Comparison of ENCODE assay signal across 13 cellular contexts in genomic region chr9:114914139-114914538, GRCh38. TPM values are rescaled to one million over a fixed set of nuclear protein-coding genes. Genes with fewer than 3 reads are reported as not detected.
DNase-seq lines count a peak whose midpoint lies in the region; ATAC-seq, FAIRE-seq and TF ChIP-seq lines count a peak whose summit lies in the region.
"Had no signal": no experiment of that assay in that cellular context is flagged by ENCODE, and none has a peak within 500 bp of the region (broad histone marks: within the 10 kb centered on the region; RNA-seq: fewer than 3 reads in every experiment).

No MANE protein-coding gene starts in this region.

- H3K27ac ChIP-seq in left ventricle myocardium inferior (replicated peaks): no peak overlapping the region
- no peak overlapping the region for H3K27ac ChIP-seq in right cardiac atrium (ENCODE audit: low read length)
- H3K27ac ChIP-seq in H1 (ENCODE audit: low read depth, low read length): no peak overlapping the region
- H3K27ac ChIP-seq: BLaER1 treated with 17β-estradiol and CSF1 and Interleukin-3, amounts not matched to agents 10 nM and 100 nM; lower lobe of right lung; parathyroid adenoma had no signal

- DNase-seq in left ventricle myocardium inferior: no peak
- no peak for DNase-seq in right cardiac atrium
- DNase-seq in RPMI8226: peak; percentile 36
- no peak for DNase-seq in H1 (ENCODE audit: low read depth in 1 of 2, low spot score in 2 of 2)
- DNase-seq in NOMO-1 treated with DMSO at 0.1 percent for 48 hours (lab: John Stamatoyannopoulos, UW; ENCODE audit: unreplicated experiment): no peak
- DNase-seq in pons (ENCODE audit: low spot score): no peak
- no peak for DNase-seq in effector CD8-positive, alpha-beta T cell (lab: John Stamatoyannopoulos, UW)
- DNase-seq: lower lobe of right lung; stimulated activated CD4-positive, alpha-beta T cell treated with anti-CD3 and anti-CD28 coated beads, Interleukin-4, amount 100 ng/mL, for 24 hours had no signal

- H3K9ac ChIP-seq in H1 (replicated peaks in 1 of 4; ENCODE audit: extremely low read depth in 1 of 4, low read depth in 3 of 4, low read length in 3 of 4): no peak overlapping the region
- H3K9ac ChIP-seq: BLaER1 treated with 17β-estradiol and CSF1 and Interleukin-3, amounts not matched to agents 10 nM and 100 nM; parathyroid adenoma had no signal

- no peak overlapping the region for H2BK5ac ChIP-seq in H1 (ENCODE audit: low read depth, low read length)

- TF ChIP-seq RAD21 in H1 (IDR thresholded peaks at IDR 0.05 in 1 of 2, conservative IDR thresholded peaks at IDR 0.05 in 1 of 2; ENCODE audit: low read depth in 2 of 2, low read length in 2 of 2): peak; percentile 23 to 41; a peak in 3 of 4 replicates

- no peak overlapping the region for H2BK120ac ChIP-seq in H1 (replicated peaks; ENCODE audit: low read depth, low read length)

- no peak overlapping the region for H3K4me2 ChIP-seq in H1 (ENCODE audit: insufficient read depth in 1 of 2, low read depth in 2 of 2, low read length in 2 of 2)

- H2BK12ac ChIP-seq in H1 (ENCODE audit: low read depth, low read length): no peak overlapping the region

- H3K23ac ChIP-seq in H1 (ENCODE audit: insufficient read length): no peak overlapping the region

- no peaks in the 10 kb centered on the region for H3K23me2 ChIP-seq in H1 (ENCODE audit: low read depth, low read length)

- no peak overlapping the region for H3K14ac ChIP-seq in H1 (ENCODE audit: insufficient read length)

- no peaks in the 10 kb centered on the region for H3K79me1 ChIP-seq in H1 (ENCODE audit: low read depth, low read length)

- H3K27me3 ChIP-seq in left ventricle myocardium inferior (ENCODE audit: low read depth) (peaks cover 66% of the 10 kb centered on the region), right cardiac atrium (ENCODE audit: control insufficient read depth, insufficient read depth) (no peaks in the 10 kb centered on the region), H1 (replicated peaks in 1 of 4; ENCODE audit: control insufficient read depth in 3 of 4, extremely low read depth in 1 of 4, insufficient read depth in 3 of 4, low read length in 3 of 4) (peaks cover 2 to 34% (median 19%) of the 10 kb centered on the region in 4 experiments)
- H3K27me3 ChIP-seq: BLaER1 treated with 17β-estradiol and CSF1 and Interleukin-3, amounts not matched to agents 10 nM and 100 nM had no signal

- CTCF ChIA-PET in H1 (lab: Charles Lee; ENCODE audit: partially characterized antibody): interaction anchor here (0.5 to 16.1 kb wide), 42 partner anchors 10 to 609 kb away, joined by 3 to 234 read pairs (median 4); partner anchors contain the start of gene TEX48

- no peak overlapping the region for H3K18ac ChIP-seq in H1 (ENCODE audit: extremely low read depth, low read length)

- TF ChIP-seq EP300 in H1 (IDR thresholded peaks at IDR 0.05; ENCODE audit: borderline replicate concordance in 1 of 2, low read depth in 2 of 2, low read length in 2 of 2): no peak

- no peak overlapping the region for H4K5ac ChIP-seq in H1 (ENCODE audit: insufficient read length, low read depth, low read length)

- no peak overlapping the region for H4K91ac ChIP-seq in H1 (replicated peaks; ENCODE audit: insufficient read length, low read length)

- H4K8ac ChIP-seq in H1 (ENCODE audit: extremely low read depth, insufficient read depth, low read length): no peak overlapping the region

- no peaks in the 10 kb centered on the region for H3K79me2 ChIP-seq in H1 (ENCODE audit: control insufficient read depth in 1 of 2, insufficient read depth in 2 of 2, low read length in 2 of 2)
- H3K79me2 ChIP-seq: parathyroid adenoma had no signal

- no peak overlapping the region for H3K56ac ChIP-seq in H1 (replicated peaks; ENCODE audit: insufficient read length, low read depth, low read length)

- intact Hi-C loops in left ventricle myocardium inferior (cut with micrococcal nuclease) (loop anchor here (5.0 kb wide), 1 partner anchor 177 kb away; no protein-coding TSS in a partner anchor), right cardiac atrium (cut with DNase I) (loop anchor here in 2 of 4 donors (10.0 kb wide), 2 partner anchors 101 to 499 kb away; no protein-coding TSS in a partner anchor)

- POLR2A ChIA-PET in H1 (lab: Charles Lee; ENCODE audit: partially characterized antibody): no interaction called here

- no peak overlapping the region for H3K4ac ChIP-seq in H1 (replicated peaks; ENCODE audit: insufficient read length, low read depth, low read length)

- FAIRE-seq in H1 (lab: Jason Lieb, UNC): no peak
- FAIRE-seq: TTC549 had no signal

- H3K9me3 ChIP-seq in left ventricle myocardium inferior (replicated peaks) (no peaks in the 10 kb centered on the region), right cardiac atrium (ENCODE audit: control insufficient read depth, low read length) (no peaks in the 10 kb centered on the region), H1 (ENCODE audit: insufficient read depth in 2 of 2, low read depth in 1 of 2, low read length in 1 of 2) (no peaks in the 10 kb centered on the region)
- H3K9me3 ChIP-seq: BLaER1 treated with 17β-estradiol and CSF1 and Interleukin-3, amounts not matched to agents 10 nM and 100 nM; lower lobe of right lung had no signal

- no peak overlapping the region for H3K4me3 ChIP-seq in left ventricle myocardium inferior
- no peak overlapping the region for H3K4me3 ChIP-seq in right cardiac atrium (ENCODE audit: low read length)
- H3K4me3 ChIP-seq in H1 (ENCODE audit: extremely low read depth in 1 of 4, insufficient read depth in 2 of 4, low read depth in 3 of 4, low read length in 4 of 4): no peak overlapping the region
- H3K4me3 ChIP-seq: BLaER1 treated with 17β-estradiol and CSF1 and Interleukin-3, amounts not matched to agents 10 nM and 100 nM; lower lobe of right lung had no signal

- H3K4me1 ChIP-seq in left ventricle myocardium inferior (no peaks in the 10 kb centered on the region), right cardiac atrium (ENCODE audit: control insufficient read depth, insufficient read depth, low read length) (no peaks in the 10 kb centered on the region), H1 (replicated peaks in 1 of 4; ENCODE audit: control insufficient read depth in 3 of 4, insufficient read depth in 4 of 4, low read length in 3 of 4) (no peaks in the 10 kb centered on the region)

- TF ChIP-seq CTCF in left ventricle myocardium inferior (IDR thresholded peaks at IDR 0.05; ENCODE audit: borderline replicate concordance): peak; percentile 23
- peak in 2 of 3 experiments; percentile 44 to 55; a peak in 3 of 4 replicates for TF ChIP-seq CTCF in H1 (IDR thresholded peaks at IDR 0.05; ENCODE audit: control extremely low read depth in 1 of 3, insufficient read depth in 1 of 3, low read depth in 1 of 3, low read length in 3 of 3)

- H3K36me3 ChIP-seq in left ventricle myocardium inferior (no peaks in the 10 kb centered on the region), H1 (ENCODE audit: control insufficient read depth in 2 of 4, insufficient read depth in 4 of 4, low read length in 3 of 4) (no peaks in the 10 kb centered on the region)
- H3K36me3 ChIP-seq: BLaER1 treated with 17β-estradiol and CSF1 and Interleukin-3, amounts not matched to agents 10 nM and 100 nM; lower lobe of right lung had no signal

- no peaks in the 10 kb centered on the region for H4K20me1 ChIP-seq in H1 (replicated peaks in 1 of 2; ENCODE audit: control insufficient read depth in 1 of 2, insufficient read depth in 2 of 2, low read length in 2 of 2)
- H4K20me1 ChIP-seq: BLaER1 treated with 17β-estradiol and CSF1 and Interleukin-3, amounts not matched to agents 10 nM and 100 nM had no signal

- no peak for TF ChIP-seq POLR2A in H1 (IDR thresholded peaks at IDR 0.05; ENCODE audit: control extremely low read depth in 1 of 2, low read depth in 2 of 2, low read length in 2 of 2)

- no peak overlapping the region for H2AK5ac ChIP-seq in H1 (ENCODE audit: low read depth, low read length)

- ATAC-seq in right cardiac atrium (no peak), GM21529 (IDR thresholded peaks at IDR 0.05; ENCODE audit: unreplicated experiment) (no peak)
- ATAC-seq: lower lobe of right lung had no signal

- no peak overlapping the region for H2AFZ ChIP-seq in H1 (ENCODE audit: low read length)
- H2AFZ ChIP-seq: parathyroid adenoma had no signal

- H2BK20ac ChIP-seq in H1 (ENCODE audit: low read length): no peak overlapping the region

- H2BK15ac ChIP-seq in H1 (ENCODE audit: low read length): no peak overlapping the region

- 73% methylated on average over 1 of the region's 1 CpG for WGBS in right cardiac atrium
- 19% methylated on average over 1 of the region's 1 CpG; no CpG with 5 or more reads in 1 of the 2 experiments for WGBS in H1 (ENCODE audit: extremely low coverage in 1 of 2, insufficient coverage in 1 of 2, insufficient read length in 1 of 2, insufficient replicate concordance in 2 of 2, low coverage in 1 of 2, low lambda C conversion rate in 2 of 2, missing lambda C conversion rate in 1 of 2), 2 experiments

TF ChIP-seq in H1, 55 proteins besides CTCF, POLR2A, EP300 and RAD21 (continues in another document):
- TF ChIP-seq RXRA (IDR thresholded peaks at IDR 0.05; ENCODE audit: insufficient read depth, low read depth, low read length) (no peak), SIRT6 (IDR thresholded peaks at IDR 0.05; ENCODE audit: low read length) (no peak), BACH1 (IDR thresholded peaks at IDR 0.05; ENCODE audit: low read length) (no peak), TCF12 (IDR thresholded peaks at IDR 0.05; ENCODE audit: low read depth, low read length) (no peak), NRF1 (IDR thresholded peaks at IDR 0.05; ENCODE audit: low read depth, low read length) (no peak), CBX5 (IDR thresholded peaks at IDR 0.05; ENCODE audit: low read depth, low read length) (no peak), SP1 (IDR thresholded peaks at IDR 0.05; ENCODE audit: low read depth, low read length) (no peak), JUND (IDR thresholded peaks at IDR 0.05; ENCODE audit: low read length) (no peak), SP2 (IDR thresholded peaks at IDR 0.05; ENCODE audit: low read length) (no peak)

RNA-seq across cellular contexts. Expression of gene TNFSF8, which starts 16.3 kb away (rescaled TPM):
- 0.63 TPM for total RNA-seq in left ventricle myocardium inferior
- total RNA-seq in right cardiac atrium: 1 to 10 TPM in 1 of 4 donors, under 1 TPM in 3; 0.40 to 1.0 (median 0.92) TPM
- polyA plus RNA-seq in right cardiac atrium: 0.18 TPM
- total RNA-seq in H1 (2021; fragmentation: NEBNext Ultra II Directional; extraction: Animal tissue kit (Norgen Biotek cat#: 25700)): not detected in 2 replicates
- not detected in 2 replicates for polyA plus RNA-seq in H1 (2011; rRNA removed)
- not detected for polyA plus RNA-seq in H1 (2011; cell fraction: cytosol; rRNA removed)
- polyA plus RNA-seq in H1 (2011; cell fraction: nucleus; rRNA removed): not detected
- polyA plus RNA-seq in H1 (2012, experiment 1 of 2): not detected in 4 replicates
- polyA plus RNA-seq in H1 (2012, experiment 2 of 2): not detected
- not detected for polyA plus RNA-seq in H1 (2013, experiment 1 of 2)
- polyA plus RNA-seq in H1 (2013, experiment 2 of 2): not detected
- polyA minus RNA-seq in H1 (2011; rRNA and poly(A)+ RNA removed): not detected in 2 replicates
- polyA minus RNA-seq in H1 (2011; cell fraction: cytosol; rRNA and poly(A)+ RNA removed): not detected
- polyA minus RNA-seq in H1 (2011; cell fraction: nucleus; rRNA and poly(A)+ RNA removed): not detected
